In genomic region chr17:50946891-50947843, GRCh38 we compare ENCODE assay signal across 13 cellular contexts.
DNase-seq lines count a peak whose midpoint lies in the region; ATAC-seq and TF ChIP-seq lines count a peak whose summit lies in the region.
"Had no signal": no experiment of that assay in that cellular context is flagged by ENCODE, and none has a peak within 500 bp of the region (broad histone marks: within the 10 kb centered on the region; RNA-seq: fewer than 3 reads in every experiment).

No MANE protein-coding gene starts in this region.

- H3K27ac Mint-ChIP-seq in T-helper 17 cell = peak overlapping the region; percentile 72
- H3K27ac Mint-ChIP-seq: neural progenitor cell had no signal

- peaks cover 31 to 76% (median 55%) of the 10 kb centered on the region in 6 donors for H3K4me1 ChIP-seq in spleen

- no peak overlapping the region for H3K4me3 Mint-ChIP-seq in T-helper 17 cell
- H3K4me3 Mint-ChIP-seq: neural progenitor cell had no signal

- H3K9me3 ChIP-seq in T-helper 17 cell (ENCODE audit: control insufficient read depth, low read length, poor library complexity, severe bottlenecking) (no peaks in the 10 kb centered on the region), spleen (no peaks in the 10 kb centered on the region)
- H3K9me3 ChIP-seq: thoracic aorta had no signal

- H3K36me3 Mint-ChIP-seq in T-helper 17 cell (ENCODE audit: low read depth) = no peaks in the 10 kb centered on the region
- H3K36me3 Mint-ChIP-seq: neural progenitor cell had no signal

- 86 to 93% (median 89%) methylated on average over 19 to 20 of the region's 20 CpGs for WGBS in spleen, 5 donors

- peak; percentile 33 for DNase-seq in ELR (ENCODE audit: low read depth)
- DNase-seq in T-helper 17 cell = no peak
- peak; percentile 22 for DNase-seq in kidney tubule cell (ENCODE audit: low spot score)
- DNase-seq in spleen = no peak
- no peak for DNase-seq in NCI-H2107 treated with DMSO at 0.1 percent for 48 hours (lab: John Stamatoyannopoulos, UW; ENCODE audit: unreplicated experiment)
- DNase-seq in activated gamma-delta T cell treated with Interleukin-2 at 50 U/mL for 16 hours = no peak
- DNase-seq in cerebellar nuclear complex (lab: John Stamatoyannopoulos, UW) = no peak
- DNase-seq: KBM-7; NCI-H2171; stimulated activated CD4-positive, alpha-beta T cell treated with anti-CD3 and anti-CD28 coated beads, Interleukin-4, amount 100 ng/mL, for 24 hours had no signal

- no peaks in the 10 kb centered on the region for H3K36me3 ChIP-seq in spleen
- H3K36me3 ChIP-seq: neural progenitor cell, thoracic aorta had no signal

- peaks cover 28% of the 10 kb centered on the region for H3K4me1 Mint-ChIP-seq in T-helper 17 cell

- no peaks in the 10 kb centered on the region for H3K27me3 Mint-ChIP-seq in T-helper 17 cell

- H3K27ac ChIP-seq in spleen = peak overlapping the region in 6 of 8 donors; percentile 75 to 91 (median 84)
- H3K27ac ChIP-seq: neural progenitor cell had no signal

- intact Hi-C loops in spleen (cut with DNase I; ENCODE audit: low total_unique reads) = loop anchor here (2.0 kb wide), 1 partner anchor 82 kb away; no protein-coding TSS in a partner anchor

- TF ChIP-seq POLR2A in spleen (IDR thresholded peaks at IDR 0.05) = no peak

- TF ChIP-seq CTCF in spleen (IDR thresholded peaks at IDR 0.05 in 8 of 11, conservative IDR thresholded peaks at IDR 0.05 in 3 of 11) = no peak

- no peak overlapping the region for H3K4me3 ChIP-seq in spleen
- H3K4me3 ChIP-seq: neural progenitor cell, thoracic aorta had no signal

- peaks cover 0 to 20% (median 0%) of the 10 kb centered on the region in 7 donors for H3K27me3 ChIP-seq in spleen (replicated peaks in 1 of 7)

- ATAC-seq in T-helper 17 cell = no peak
- no peak for ATAC-seq in HG02571 (IDR thresholded peaks at IDR 0.05; ENCODE audit: unreplicated experiment)

Comparison
In these comparisons a context has a peak if more than half of its experiments do, and no peak if none do; other contexts are left out.
1. DNase-seq: peak in ELR (single experiment) and kidney tubule cell (single experiment); none in T-helper 17 cell (0 of 3), spleen (single experiment), NCI-H2107 treated with DMSO at 0.1 percent for 48 hours (single experiment), activated gamma-delta T cell treated with Interleukin-2 at 50 U/mL for 16 hours (single experiment) and cerebellar nuclear complex (0 of 2).